Comparison of ENCODE assay signal across 22 cellular contexts in genomic region chr10:62850646-62851045, GRCh38. TPM values are rescaled to one million over a fixed set of nuclear protein-coding genes. Genes with fewer than 3 reads are reported as not detected.
DNase-seq lines count a peak whose midpoint lies in the region; ATAC-seq and TF ChIP-seq lines count a peak whose summit lies in the region.
"Had no signal": no experiment of that assay in that cellular context is flagged by ENCODE, and none has a peak within 500 bp of the region (broad histone marks: within the 10 kb centered on the region; RNA-seq: fewer than 3 reads in every experiment).

No MANE protein-coding gene starts in this region.

- H3K27ac ChIP-seq in BLaER1 (no peak overlapping the region; the same call in 1 of the 2 replicates), upper lobe of left lung (no peak overlapping the region)
- H3K27ac ChIP-seq: neutrophil, right atrium auricular region, tibial nerve had no signal

- H3K9me3 Mint-ChIP-seq in osteocyte (ENCODE audit: unreplicated experiment): peaks cover 15% of the 10 kb centered on the region
- H3K9me3 Mint-ChIP-seq: GM23338 had no signal

- H3K4me3 ChIP-seq in BLaER1 (no peak overlapping the region), upper lobe of left lung (no peak overlapping the region)
- H3K4me3 ChIP-seq: GM23338, right atrium auricular region, tibial nerve had no signal

- peaks cover 18% of the 10 kb centered on the region for H3K27me3 Mint-ChIP-seq in osteocyte (ENCODE audit: unreplicated experiment)

- ATAC-seq in GM18867 (IDR thresholded peaks at IDR 0.05; ENCODE audit: unreplicated experiment) (peak; percentile 27), upper lobe of left lung (ENCODE audit: low FRiP score in 2 of 2) (no peak), HG03175 (IDR thresholded peaks at IDR 0.05; ENCODE audit: unreplicated experiment) (no peak)
- ATAC-seq: left lobe of liver; Panc1; stimulated activated effector memory CD8-positive, alpha-beta T cell treated with anti-CD3 and anti-CD28 coated beads, Interleukin-12 subunit alpha, Interleukin-12 subunit beta, amount 100 ng/mL, for 72 hours had no signal

- H3K36me3 ChIP-seq in BLaER1 (no peaks in the 10 kb centered on the region), upper lobe of left lung (no peaks in the 10 kb centered on the region)
- H3K36me3 ChIP-seq: neutrophil, right atrium auricular region, tibial nerve had no signal

- TF ChIP-seq POLR2A in upper lobe of left lung (IDR thresholded peaks at IDR 0.05): no peak

- 56 to 59% methylated on average over 3 of the region's 3 CpGs for WGBS in upper lobe of left lung, 2 donors

- TF ChIP-seq EP300 in upper lobe of left lung (IDR thresholded peaks at IDR 0.05): no peak

- H3K9me3 ChIP-seq in BLaER1 (peaks cover 26% of the 10 kb centered on the region), upper lobe of left lung (peaks cover 3 to 14% (median 6%) of the 10 kb centered on the region in 4 donors)

- no peak overlapping the region for H3K27ac Mint-ChIP-seq in osteocyte (ENCODE audit: unreplicated experiment)
- H3K27ac Mint-ChIP-seq: GM23338; stimulated activated effector memory CD8-positive, alpha-beta T cell treated with anti-CD3 and anti-CD28 coated beads, Interleukin-12 subunit alpha, Interleukin-12 subunit beta, amount 100 ng/mL, for 72 hours; T-helper 2 cell treated with Interferon-gamma antibody and Interleukin-4, amounts not matched to agents 5 μg/mL and 100 μg/mL, for 36 hours had no signal

- no peaks in the 10 kb centered on the region for H4K20me1 ChIP-seq in BLaER1

- H3K4me1 Mint-ChIP-seq in osteocyte (ENCODE audit: unreplicated experiment): no peaks in the 10 kb centered on the region
- H3K4me1 Mint-ChIP-seq: GM23338 had no signal

- H3K4me3 Mint-ChIP-seq in osteocyte (ENCODE audit: unreplicated experiment): no peak overlapping the region
- H3K4me3 Mint-ChIP-seq: GM23338; stimulated activated effector memory CD8-positive, alpha-beta T cell treated with anti-CD3 and anti-CD28 coated beads, Interleukin-12 subunit alpha, Interleukin-12 subunit beta, amount 100 ng/mL, for 72 hours; T-helper 2 cell treated with Interferon-gamma antibody and Interleukin-4, amounts not matched to agents 5 μg/mL and 100 μg/mL, for 36 hours had no signal

- TF ChIP-seq CTCF in upper lobe of left lung (IDR thresholded peaks at IDR 0.05) (no peak), osteocyte (IDR thresholded peaks at IDR 0.05) (no peak)

- H3K36me3 Mint-ChIP-seq in osteocyte (ENCODE audit: unreplicated experiment): no peaks in the 10 kb centered on the region

- H3K27me3 ChIP-seq in BLaER1: no peaks in the 10 kb centered on the region
- no peaks in the 10 kb centered on the region for H3K27me3 ChIP-seq in upper lobe of left lung
- H3K27me3 ChIP-seq: right atrium auricular region, tibial nerve had no signal

- no peak overlapping the region for H3K9ac ChIP-seq in BLaER1

- DNase-seq in NOMO-1 (lab: John Stamatoyannopoulos, UW; ENCODE audit: unreplicated experiment in 2 of 2) (peak; percentile 18 to 49), globus pallidus (ENCODE audit: low spot score) (peak; percentile 42), upper lobe of left lung (no peak), osteocyte (ENCODE audit: extremely low spot score, unreplicated experiment) (no peak), SW 1271 (lab: John Stamatoyannopoulos, UW) (no peak)
- DNase-seq: activated CD4-positive, alpha-beta T cell treated with anti-CD3 and anti-CD28 coated beads for 1 hour; activated effector memory CD4-positive, alpha-beta T cell treated with Interleukin-2 at 50 U/mL for 16 hours; IMR-90; NCI-H1105; NCI-H524 treated with DMSO at 0.1 percent for 48 hours had no signal

- peak overlapping the region; percentile 27 for H3K4me2 ChIP-seq in BLaER1
- H3K4me2 ChIP-seq: GM23338 had no signal

- peaks cover 46% of the 10 kb centered on the region for H3K4me1 ChIP-seq in BLaER1
- peaks cover 0 to 5% (median 0%) of the 10 kb centered on the region in 4 donors for H3K4me1 ChIP-seq in upper lobe of left lung
- H3K4me1 ChIP-seq: right atrium auricular region, tibial nerve had no signal

RNA-seq across cellular contexts. Expression of gene EGR2, which starts 34.5 kb away (rescaled TPM):
- 10 to 100 TPM in 2 of 6 donors, 1 to 10 TPM in 4; 3.5 to 50.9 (median 7.0) TPM for total RNA-seq in upper lobe of left lung
- 5.4 and 11.7 TPM in 2 replicates for total RNA-seq in osteocyte
- total RNA-seq: dermis microvascular lymphatic vessel endothelial cell had no signal

RNA-seq across cellular contexts. Expression of gene ADO, which starts 46.1 kb away (rescaled TPM):
- total RNA-seq in upper lobe of left lung (10 to 100 TPM in 5 of 6 donors, 1 to 10 TPM in 1; 7.3 to 27.5 (median 19.2) TPM), osteocyte (17.5 and 17.6 TPM in 2 replicates)

Comparison
In these comparisons a context has a peak if more than half of its experiments do, and no peak if none do; other contexts are left out.
1. DNase-seq: peak in NOMO-1 (2 of 2) and globus pallidus (single experiment); none in upper lobe of left lung (0 of 2), osteocyte (single experiment) and SW 1271 (0 of 2).